Comparison of ENCODE assay signal across 13 cellular contexts in the genomic region with DNA sequence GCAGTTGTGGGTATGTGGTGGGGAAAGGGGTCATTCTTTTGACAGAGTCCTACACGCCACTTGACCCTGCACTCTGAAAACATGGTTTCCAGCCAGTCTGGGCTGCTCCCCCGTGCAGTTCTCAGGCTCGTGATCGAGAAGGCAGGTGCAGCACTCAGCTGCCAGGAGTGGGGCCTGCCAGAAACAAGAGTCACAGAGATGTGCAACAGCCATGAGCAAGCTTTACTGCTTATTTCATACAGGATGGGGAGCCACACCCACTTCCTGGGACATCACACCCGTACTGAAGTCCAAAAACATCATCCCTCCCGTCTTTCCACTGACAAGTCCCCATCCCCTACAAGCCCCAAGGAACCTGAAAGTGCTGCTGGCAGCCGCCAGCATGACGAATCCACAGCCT. TPM values are rescaled to one million over a fixed set of nuclear protein-coding genes. Genes with fewer than 3 reads are reported as not detected.
DNase-seq lines count a peak whose midpoint lies in the region; ATAC-seq, FAIRE-seq and TF ChIP-seq lines count a peak whose summit lies in the region.
"Had no signal": no experiment of that assay in that cellular context is flagged by ENCODE, and none has a peak within 500 bp of the region (broad histone marks: within the 10 kb centered on the region; RNA-seq: fewer than 3 reads in every experiment).

No MANE protein-coding gene starts in this region.

- H4K5ac ChIP-seq in H9 (ENCODE audit: insufficient read length, low read depth, low read length), result no peak overlapping the region

- peaks cover 7% of the 10 kb centered on the region for H3K23me2 ChIP-seq in H9 (ENCODE audit: insufficient read length, low read depth, low read length, poor library complexity, severe bottlenecking)

- no peak overlapping the region for H3K23ac ChIP-seq in H9 (ENCODE audit: insufficient read length, low read depth, low read length)

- no peaks in the 10 kb centered on the region for H3K79me1 ChIP-seq in H9 (ENCODE audit: insufficient read depth, low read depth, low read length, poor library complexity, severe bottlenecking)

- no peak overlapping the region for H3K4me2 ChIP-seq in H9 (ENCODE audit: insufficient read depth, insufficient read length, low read length)

- no peak overlapping the region for H4K91ac ChIP-seq in H9 (ENCODE audit: insufficient read length, low read depth, low read length)

- H3K36me3 Mint-ChIP-seq in T-helper 17 cell (ENCODE audit: low read depth) (peaks cover 3% of the 10 kb centered on the region), H9 (ENCODE audit: insufficient read depth in 1 of 3, low read depth in 3 of 3) (peaks cover 2 to 6% (median 6%) of the 10 kb centered on the region in 3 experiments; a peak in 6 of 7 replicates)

- H3K9me3 ChIP-seq in T-helper 17 cell (ENCODE audit: control insufficient read depth, low read length, poor library complexity, severe bottlenecking), result no peaks in the 10 kb centered on the region
- H3K9me3 ChIP-seq in H9 (ENCODE audit: control insufficient read depth, low read depth, low read length), result no peaks in the 10 kb centered on the region
- H3K9me3 ChIP-seq: breast epithelium, right lobe of liver had no signal

- no peak for ATAC-seq in T-helper 17 cell
- no peak for ATAC-seq in GM18858 (IDR thresholded peaks at IDR 0.05; ENCODE audit: unreplicated experiment)
- ATAC-seq: right lobe of liver had no signal

- H3K14ac ChIP-seq in H9 (ENCODE audit: insufficient read depth, low read length), result no peak overlapping the region

- H3K27me3 Mint-ChIP-seq in T-helper 17 cell (peaks cover 9% of the 10 kb centered on the region), H9 (ENCODE audit: low read depth) (peaks cover 74% of the 10 kb centered on the region)

- H3K56ac ChIP-seq in H9 (ENCODE audit: insufficient read length, low read depth, low read length), result no peak overlapping the region

- peak in 5 of 6 experiments; percentile 19 to 34 (median 24) for DNase-seq in stimulated activated naive CD4-positive, alpha-beta T cell (lab: John Stamatoyannopoulos, UW)
- no peak for DNase-seq in stimulated activated naive CD4-positive, alpha-beta T cell treated with Interleukin-2 at 50 U/mL for 16 hours (lab: John Stamatoyannopoulos, UW)
- DNase-seq in T-helper 17 cell (no peak), epithelial cell of esophagus (ENCODE audit: low read depth) (peak; percentile 69), RPMI8226 (no peak), H9 (no peak), GM19239 (ENCODE audit: insufficient read length, low spot score) (no peak)
- DNase-seq: midbrain, right lobe of liver had no signal

- no peak overlapping the region for H3K4me3 ChIP-seq in epithelial cell of esophagus (ENCODE audit: low read length)
- H3K4me3 ChIP-seq: right lobe of liver had no signal

- H3K27me3 ChIP-seq in H9 (ENCODE audit: insufficient read depth, low read length), result peaks cover 6% of the 10 kb centered on the region; the same call in 1 of the 2 replicates

- no peak overlapping the region for H2BK20ac ChIP-seq in H9 (ENCODE audit: low read depth, low read length, poor library complexity, severe bottlenecking)

- no peaks in the 10 kb centered on the region for H4K20me1 ChIP-seq in H9 (ENCODE audit: control insufficient read depth, insufficient read depth, insufficient read length)

- H3K4me1 ChIP-seq in H9 (ENCODE audit: insufficient read depth, low read length), result peaks cover 3% of the 10 kb centered on the region; the same call in 1 of the 2 replicates

- peaks cover 0 to 9% of the 10 kb centered on the region in 2 experiments; a peak in 2 of 5 replicates for H3K9me3 Mint-ChIP-seq in H9

- no peak for TF ChIP-seq CTCF in epithelial cell of esophagus (IDR thresholded peaks at IDR 0.05; ENCODE audit: insufficient read depth, low read depth, low read length, missing control alignments)
- no peak for TF ChIP-seq CTCF in H9 (conservative IDR thresholded peaks at IDR 0.05)

- no peak overlapping the region for H3T11ph ChIP-seq in H9 (ENCODE audit: low read length)

- peak overlapping the region; percentile 94 for H3K4me3 Mint-ChIP-seq in T-helper 17 cell
- no peak overlapping the region for H3K4me3 Mint-ChIP-seq in H9

- H2BK15ac ChIP-seq in H9 (ENCODE audit: low read depth, low read length), result no peak overlapping the region

- no peak overlapping the region for H4K8ac ChIP-seq in H9 (replicated peaks; ENCODE audit: insufficient read length, low read depth, low read length)

- no peak overlapping the region for H2AFZ ChIP-seq in H9 (ENCODE audit: low read length)

- H2BK120ac ChIP-seq in H9 (ENCODE audit: low read depth, low read length, poor library complexity, severe bottlenecking), result no peak overlapping the region

- H2AK5ac ChIP-seq in H9 (ENCODE audit: insufficient read length, low read length), result no peak overlapping the region

- H3K4me1 Mint-ChIP-seq in T-helper 17 cell (peaks cover 67% of the 10 kb centered on the region), H9 (peaks cover 30 to 54% of the 10 kb centered on the region in 2 experiments)

- H2BK5ac ChIP-seq in H9 (ENCODE audit: insufficient read length, low read length), result no peak overlapping the region

- H3K18ac ChIP-seq in H9 (ENCODE audit: insufficient read length, low read depth, low read length), result no peak overlapping the region

- no peaks in the 10 kb centered on the region for H3K79me2 ChIP-seq in H9 (ENCODE audit: insufficient read depth, low read length)

- H3K27ac ChIP-seq in H9 (ENCODE audit: insufficient read length, low read depth, low read length), result no peak overlapping the region
- H3K27ac ChIP-seq: breast epithelium, right lobe of liver had no signal

- WGBS in H9 (ENCODE audit: extremely low coverage, insufficient read length, low lambda C conversion rate), result no CpG with 5 or more reads among the region's 8 CpGs

- FAIRE-seq in GM19239 (lab: Jason Lieb, UNC), result no peak
- FAIRE-seq: HTR-8/SVneo had no signal

- H3K9ac ChIP-seq in H9 (ENCODE audit: extremely low read depth, insufficient read length, low read length), result no peak overlapping the region

- H2BK12ac ChIP-seq in H9 (ENCODE audit: insufficient read length, low read depth, low read length), result no peak overlapping the region

- H3K27ac Mint-ChIP-seq in T-helper 17 cell (peak overlapping the region; percentile 98), H9 (no peak overlapping the region)

- no peak overlapping the region for H3K4ac ChIP-seq in H9 (ENCODE audit: low read depth, low read length)

RNA-seq across cellular contexts. Expression of a gene that starts 9.3 kb away (rescaled TPM):
- total RNA-seq in T-helper 17 cell, result 10 to 100 TPM in 1 of 2 donors, 1 to 10 TPM in 1; 5.3 to 12.2 TPM
- total RNA-seq in H9 (2021), result 1.5 and 2.0 TPM in 2 replicates
- total RNA-seq: urinary bladder had no signal

RNA-seq across cellular contexts. Expression of a gene that starts 13.3 kb away (rescaled TPM):
- total RNA-seq in T-helper 17 cell, result 10 to 100 TPM; 47.7 to 60.1 TPM
- 22.1 and 23.9 TPM in 2 replicates for total RNA-seq in H9 (2021)

RNA-seq across cellular contexts. Expression of a gene that starts 24.1 kb away (rescaled TPM):
- total RNA-seq in T-helper 17 cell (1 to 10 TPM; 9.4 to 9.6 TPM), H9 (2021) (4.5 and 4.7 TPM in 2 replicates)

RNA-seq across cellular contexts. Expression of a gene that starts 33.4 kb away (rescaled TPM):
- total RNA-seq in T-helper 17 cell (1 to 10 TPM; 6.7 to 9.1 TPM), H9 (2021) (1.7 and 2.3 TPM in 2 replicates)

RNA-seq across cellular contexts. Expression of a gene that starts 36.8 kb away (rescaled TPM):
- total RNA-seq in T-helper 17 cell (1 to 10 TPM; 2.2 to 5.6 TPM), H9 (2021) (4.3 and 4.5 TPM in 2 replicates)

Comparison
In these comparisons a context has a peak if more than half of its experiments do, and no peak if none do; other contexts are left out.
1. DNase-seq: peak in stimulated activated naive CD4-positive, alpha-beta T cell (5 of 6) and epithelial cell of esophagus (single experiment); none in stimulated activated naive CD4-positive, alpha-beta T cell treated with Interleukin-2 at 50 U/mL for 16 hours (single experiment), T-helper 17 cell (0 of 3), RPMI8226 (single experiment), H9 (single experiment) and GM19239 (single experiment).